In genomic region chr5:103587185-103587748, GRCh38 we compare ENCODE assay signal across 9 cellular contexts. TPM values are rescaled to one million over a fixed set of nuclear protein-coding genes. Genes with fewer than 3 reads are reported as not detected.
A peak's percentile ranks its signal among the peaks of the same experiment; 100 is the strongest.
DNase-seq lines count a peak whose midpoint lies in the region; ATAC-seq and TF ChIP-seq lines count a peak whose summit lies in the region.
"Had no signal": no experiment of that assay in that cellular context is flagged by ENCODE, and none has a peak within 500 bp of the region (broad histone marks: within the 10 kb centered on the region; RNA-seq: fewer than 3 reads in every experiment).

No MANE protein-coding gene starts in this region.

- ATAC-seq in CD8-positive, alpha-beta T cell = no peak

- TF ChIP-seq RAD21 in Ishikawa (IDR thresholded peaks at IDR 0.05; ENCODE audit: low read depth) = peak; percentile 71

- no peaks in the 10 kb centered on the region for H3K9me3 ChIP-seq in CD8-positive, alpha-beta T cell (ENCODE audit: low read length)

- no peaks in the 10 kb centered on the region for H3K27me3 Mint-ChIP-seq in CD8-positive, alpha-beta T cell (ENCODE audit: low read depth)
- H3K27me3 Mint-ChIP-seq: activated naive CD8-positive, alpha-beta T cell had no signal

- intact Hi-C loops in head of caudate nucleus (cut with DNase I) = no loop called here
- intact Hi-C loops in CD8-positive, alpha-beta T cell (cut with DNase I, micrococcal nuclease) = no loop called here

- no peak overlapping the region for H3K4me3 Mint-ChIP-seq in CD8-positive, alpha-beta T cell
- H3K4me3 Mint-ChIP-seq: activated naive CD8-positive, alpha-beta T cell had no signal

- CTCF ChIA-PET in CD8-positive, alpha-beta T cell (lab: Charles Lee) = no interaction called here

- no peak for TF ChIP-seq EP300 in Ishikawa (IDR thresholded peaks at IDR 0.05; ENCODE audit: borderline replicate concordance)

- no peak overlapping the region for H3K27ac ChIP-seq in CD8-positive, alpha-beta T cell (ENCODE audit: low read depth, low read length)

- no peak overlapping the region for H3K4me3 ChIP-seq in CD8-positive, alpha-beta T cell (ENCODE audit: low read depth, low read length)

- H3K4me1 Mint-ChIP-seq in CD8-positive, alpha-beta T cell (ENCODE audit: low read depth) = no peaks in the 10 kb centered on the region

- no peaks in the 10 kb centered on the region for H3K4me1 ChIP-seq in CD8-positive, alpha-beta T cell (ENCODE audit: insufficient read depth, low read length)

- H3K9me3 Mint-ChIP-seq in CD8-positive, alpha-beta T cell = no peaks in the 10 kb centered on the region

- no peak overlapping the region for H3K27ac Mint-ChIP-seq in CD8-positive, alpha-beta T cell
- H3K27ac Mint-ChIP-seq: activated naive CD8-positive, alpha-beta T cell had no signal

- TF ChIP-seq CTCF in AG09319 (IDR thresholded peaks at IDR 0.05; ENCODE audit: low read depth, low read length) = peak; percentile 26
- TF ChIP-seq CTCF in CD8-positive, alpha-beta T cell (IDR thresholded peaks at IDR 0.05) = no peak

- POLR2A ChIA-PET in CD8-positive, alpha-beta T cell (lab: Charles Lee) = no interaction called here

- no peaks in the 10 kb centered on the region for H3K27me3 ChIP-seq in CD8-positive, alpha-beta T cell (ENCODE audit: insufficient read depth, low read length)

- DNase-seq in AG09319 (ENCODE audit: extremely low read depth, low read depth) (no peak), RPMI7951 (ENCODE audit: low read depth) (peak; percentile 10), foreskin melanocyte (peak; percentile 51), cerebellum (ENCODE audit: low spot score) (no peak), head of caudate nucleus (no peak)
- no peak for DNase-seq in activated CD8-positive, alpha-beta memory T cell treated with anti-CD3 and anti-CD28 coated beads, Interleukin-2, amount 50 U/mL, for 4 hours
- DNase-seq in CD8-positive, alpha-beta T cell = no peak

- no peaks in the 10 kb centered on the region for H3K36me3 Mint-ChIP-seq in CD8-positive, alpha-beta T cell
- H3K36me3 Mint-ChIP-seq: activated naive CD8-positive, alpha-beta T cell had no signal

- no peaks in the 10 kb centered on the region for H3K36me3 ChIP-seq in CD8-positive, alpha-beta T cell (ENCODE audit: insufficient read depth, low read length)

TF ChIP-seq in Ishikawa, 13 proteins besides CTCF, POLR2A, EP300 and RAD21:
- TF ChIP-seq CEBPB (IDR thresholded peaks at IDR 0.05) (no peak), TEAD4 (IDR thresholded peaks at IDR 0.05) (no peak), TCF12 (IDR thresholded peaks at IDR 0.05; ENCODE audit: low read depth) (no peak), ZBTB7A (IDR thresholded peaks at IDR 0.05; ENCODE audit: low read depth) (no peak), FOXM1 (IDR thresholded peaks at IDR 0.05; ENCODE audit: borderline replicate concordance, low read depth) (no peak), USF1 (IDR thresholded peaks at IDR 0.05) (no peak), REST (IDR thresholded peaks at IDR 0.05; ENCODE audit: low read depth) (no peak), TAF1 (IDR thresholded peaks at IDR 0.05; ENCODE audit: low read depth) (no peak), YY1 (IDR thresholded peaks at IDR 0.05; ENCODE audit: low read depth) (no peak), CREB1 (IDR thresholded peaks at IDR 0.05; ENCODE audit: low read depth) (no peak), NFIC (IDR thresholded peaks at IDR 0.05) (no peak), MAX (IDR thresholded peaks at IDR 0.05) (no peak), EGR1 (IDR thresholded peaks at IDR 0.05) (no peak)
TF ChIP-seq in Ishikawa: peak in this region for 0.

RNA-seq across cellular contexts. Expression of gene NUDT12, which starts 24.7 kb away (rescaled TPM):
- total RNA-seq in RPMI7951 (2014; rRNA removed; shearing (Covaris generic)) = 10.8 and 12.0 TPM in 2 replicates
- total RNA-seq in cerebellum = 20.2 TPM
- total RNA-seq in CD8-positive, alpha-beta T cell = under 1 TPM in 1 of 2 experiments, not detected in 1; 0.44 TPM

Comparison
In these comparisons a context has a peak if more than half of its experiments do, and no peak if none do; other contexts are left out.
1. DNase-seq: peak in RPMI7951 (single experiment) and foreskin melanocyte (single experiment); none in AG09319 (single experiment), cerebellum (single experiment), head of caudate nucleus (0 of 42), activated CD8-positive, alpha-beta memory T cell treated with anti-CD3 and anti-CD28 coated beads, Interleukin-2, amount 50 U/mL, for 4 hours (single experiment) and CD8-positive, alpha-beta T cell (0 of 7).